In genomic region chr1:55276671-55277376, GRCh38 we compare ENCODE assay signal across 12 cellular contexts.
A peak's percentile ranks its signal among the peaks of the same experiment; 100 is the strongest.
DNase-seq lines count a peak whose midpoint lies in the region; ATAC-seq and TF ChIP-seq lines count a peak whose summit lies in the region.
"Had no signal": no experiment of that assay in that cellular context is flagged by ENCODE, and none has a peak within 500 bp of the region (broad histone marks: within the 10 kb centered on the region; RNA-seq: fewer than 3 reads in every experiment).

No MANE protein-coding gene starts in this region.

- H3K36me3 ChIP-seq in ACC112 (ENCODE audit: insufficient read depth, low read length) (no peaks in the 10 kb centered on the region), Karpas-422 (ENCODE audit: insufficient read depth, low read length) (no peaks in the 10 kb centered on the region)
- H3K36me3 ChIP-seq: HAP-1, neutrophil, thyroid gland had no signal

- H2AFZ ChIP-seq in ACC112 (ENCODE audit: low read length, unreplicated experiment): peak overlapping the region; percentile 81
- 0 out of 2 replicates have a peak overlapping the region, but pooled peaks have one; percentile 21 for H2AFZ ChIP-seq in Karpas-422 (ENCODE audit: low read length)

- no peak for TF ChIP-seq CTCF in omental fat pad (IDR thresholded peaks at IDR 0.05)

- H3K9me3 ChIP-seq in Karpas-422 (ENCODE audit: low read length): no peaks in the 10 kb centered on the region
- H3K9me3 ChIP-seq: HAP-1, neutrophil, thyroid gland had no signal

- H3K9ac ChIP-seq in Karpas-422 (ENCODE audit: low read length): peak overlapping the region; percentile 23; the same call in 1 of the 2 replicates

- DNase-seq in Karpas-422 (no peak), dermis blood vessel endothelial cell (peak; percentile 40), omental fat pad (ENCODE audit: low spot score) (no peak), NCI-H2081 (lab: John Stamatoyannopoulos, UW) (no peak), AG08396 (ENCODE audit: low spot score) (no peak), NCI-H748 treated with DMSO at 0.1 percent for 48 hours (lab: John Stamatoyannopoulos, UW) (no peak)
- no peak for DNase-seq in activated CD4-positive, CD25-positive, alpha-beta regulatory T cell (lab: John Stamatoyannopoulos, UW)
- DNase-seq: GF-D8 had no signal

- peak overlapping the region; percentile 44 for H3K4me2 ChIP-seq in Karpas-422 (ENCODE audit: low read depth, low read length, poor library complexity, severe bottlenecking)

- H3K9me2 ChIP-seq in Karpas-422 (replicated peaks; ENCODE audit: insufficient read depth, low read length): no peaks in the 10 kb centered on the region

- H3K4me1 ChIP-seq in ACC112 (ENCODE audit: control insufficient read depth, insufficient read depth, low read length, unreplicated experiment) (peaks cover 26% of the 10 kb centered on the region), Karpas-422 (ENCODE audit: low read length) (peaks cover 16% of the 10 kb centered on the region)
- H3K4me1 ChIP-seq: thyroid gland had no signal

- H3K27me3 ChIP-seq in ACC112 (ENCODE audit: insufficient read depth, low read length) (no peaks in the 10 kb centered on the region), Karpas-422 (ENCODE audit: low read length) (no peaks in the 10 kb centered on the region)
- H3K27me3 ChIP-seq: neutrophil, thyroid gland had no signal

- H3K79me2 ChIP-seq in ACC112 (ENCODE audit: control insufficient read depth, insufficient read depth, low read length, unreplicated experiment): no peaks in the 10 kb centered on the region
- no peaks in the 10 kb centered on the region for H3K79me2 ChIP-seq in Karpas-422 (ENCODE audit: low read length)

- peak; percentile 52 for ATAC-seq in omental fat pad (ENCODE audit: low FRiP score)

- H3K4me3 ChIP-seq in ACC112 (ENCODE audit: low read depth, low read length) (peak overlapping the region; percentile 23; the same call in 1 of the 2 replicates), Karpas-422 (ENCODE audit: low read length) (0 out of 2 replicates have a peak overlapping the region, but pooled peaks have one; percentile 34)
- H3K4me3 ChIP-seq: HAP-1, thyroid gland had no signal

- H3K27ac ChIP-seq in ACC112 (ENCODE audit: low read depth, low read length) (peak overlapping the region; percentile 26; the same call in 1 of the 2 replicates), Karpas-422 (ENCODE audit: low read length) (no peak overlapping the region)
- H3K27ac ChIP-seq: neutrophil, thyroid gland had no signal

- no peaks in the 10 kb centered on the region for H4K20me1 ChIP-seq in Karpas-422 (ENCODE audit: insufficient read depth, low read depth, low read length)
